8 cellular contexts compared by ENCODE assay signal in genomic region chr2:85561280-85562212, GRCh38. TPM values are rescaled to one million over a fixed set of nuclear protein-coding genes. Genes with fewer than 3 reads are reported as not detected.
A peak's percentile ranks its signal among the peaks of the same experiment; 100 is the strongest.
DNase-seq lines count a peak whose midpoint lies in the region; ATAC-seq and TF ChIP-seq lines count a peak whose summit lies in the region.

GGCX (minus strand) TSS chr2:85561493; CDS start chr2:85561428, 65 bp downstream.

- peak within 1 kb of the TSS; percentile 90 for H3K4me3 ChIP-seq in effector memory CD4-positive, alpha-beta T cell (ENCODE audit: insufficient read depth, low read depth, low read length, poor library complexity, severe bottlenecking)

- H3K27me3 Mint-ChIP-seq in memory B cell: no peaks in the 10 kb centered on the region

- H3K27me3 ChIP-seq in effector memory CD4-positive, alpha-beta T cell (replicated peaks; ENCODE audit: control insufficient read depth, insufficient read depth, low read length, poor library complexity, severe bottlenecking): no peaks in the 10 kb centered on the region

- peak; percentile 90 for ATAC-seq in memory B cell (ENCODE audit: low read depth)

- peak within 1 kb of the TSS; percentile 96 for H3K27ac Mint-ChIP-seq in memory B cell

- peaks cover 10% of the 10 kb centered on the region for H3K36me3 ChIP-seq in effector memory CD4-positive, alpha-beta T cell (ENCODE audit: control insufficient read depth, insufficient read depth, low read length)

- peaks cover 2% of the 10 kb centered on the region for H3K36me3 Mint-ChIP-seq in memory B cell

- DNase-seq in CMK (ENCODE audit: low read depth) (peak; percentile 88), GM20000 (ENCODE audit: low spot score) (peak; percentile 90), HT1080 (ENCODE audit: low read depth) (peak; percentile 90), NOMO-1 (lab: John Stamatoyannopoulos, UW; ENCODE audit: unreplicated experiment in 2 of 2) (peak; percentile 93 to 98), memory B cell (ENCODE audit: low spot score in 2 of 2) (peak; percentile 81 to 83)
- DNase-seq in activated CD8-positive, alpha-beta memory T cell treated with anti-CD3 and anti-CD28 coated beads for 24 hours: peak; percentile 97
- DNase-seq in effector memory CD4-positive, alpha-beta T cell: peak; percentile 87 to 92 (median 91)
- DNase-seq in stimulated activated CD8-positive, alpha-beta memory T cell treated with anti-CD3 and anti-CD28 coated beads, Interleukin-12 subunit alpha, Interleukin-12 subunit beta, amount 100 ng/mL, for 1 hour (ENCODE audit: low read depth): peak; percentile 91

- H3K4me3 Mint-ChIP-seq in memory B cell: peak within 1 kb of the TSS; percentile 98

- H3K4me1 ChIP-seq in effector memory CD4-positive, alpha-beta T cell (ENCODE audit: control insufficient read depth, insufficient read depth, low read length, poor library complexity, severe bottlenecking): peaks cover 10% of the 10 kb centered on the region

- H3K27ac ChIP-seq in effector memory CD4-positive, alpha-beta T cell (ENCODE audit: insufficient read depth, low read length, poor library complexity, severe bottlenecking): peak within 1 kb of the TSS; percentile 79

- H3K9me3 ChIP-seq in effector memory CD4-positive, alpha-beta T cell (ENCODE audit: control insufficient read depth, low read length): no peaks in the 10 kb centered on the region

- TF ChIP-seq CTCF in GM20000 (IDR thresholded peaks at IDR 0.05; ENCODE audit: extremely low read depth, missing control alignments): no peak

- peaks cover 12% of the 10 kb centered on the region for H3K4me1 Mint-ChIP-seq in memory B cell

- H3K9me3 Mint-ChIP-seq in memory B cell: no peaks in the 10 kb centered on the region

RNA-seq across cellular contexts. Expression of gene GGCX, which starts in this region (rescaled TPM):
- 37.8 and 41.9 TPM in 2 replicates for total RNA-seq in HT1080 (2014; rRNA removed; shearing (Covaris generic))
- polyA plus RNA-seq in HT1080 (2015; cell fraction: cytosol; rRNA removed): 25.4 and 28.8 TPM in 2 replicates
- 74.9 and 85.5 TPM in 2 replicates for polyA plus RNA-seq in HT1080 (2015; cell fraction: nucleus; rRNA removed)

Comparison
In these comparisons a context has a peak if more than half of its experiments do, and no peak if none do; other contexts are left out.
1. Peak in every context shown above with its lines: DNase-seq, ATAC-seq, H3K4me3 ChIP-seq and H3K27ac ChIP-seq.